20 cellular contexts compared by ENCODE assay signal in genomic region chr13:111025310-111025709, GRCh38.
A peak's percentile ranks its signal among the peaks of the same experiment; 100 is the strongest.
DNase-seq lines count a peak whose midpoint lies in the region; ATAC-seq, FAIRE-seq and TF ChIP-seq lines count a peak whose summit lies in the region.
"Had no signal": no experiment of that assay in that cellular context is flagged by ENCODE, and none has a peak within 500 bp of the region (broad histone marks: within the 10 kb centered on the region; RNA-seq: fewer than 3 reads in every experiment).

No MANE protein-coding gene starts in this region.

- H3K27me3 Mint-ChIP-seq in CD4-positive, alpha-beta memory T cell, result peaks cover 7 to 19% of the 10 kb centered on the region in 2 donors

- H4K20me1 ChIP-seq in HepG2 (ENCODE audit: insufficient read depth, low read length) (no peaks in the 10 kb centered on the region), IMR-90 (ENCODE audit: insufficient read depth, low read length) (no peaks in the 10 kb centered on the region), K562 (replicated peaks; ENCODE audit: control insufficient read depth, insufficient read depth, low read length) (no peaks in the 10 kb centered on the region)
- H4K20me1 ChIP-seq: BLaER1 had no signal

- H3K27ac ChIP-seq in HepG2 (ENCODE audit: extremely low read length, insufficient read depth, low read length) (no peak overlapping the region), right lobe of liver (no peak overlapping the region), IMR-90 (ENCODE audit: insufficient read depth, low read length) (no peak overlapping the region), K562 (ENCODE audit: extremely low read depth, low read depth, low read length) (no peak overlapping the region), small intestine (ENCODE audit: low read depth in 1 of 2, low read length in 1 of 2) (no peak overlapping the region)
- no peak overlapping the region for H3K27ac ChIP-seq in CD4-positive, alpha-beta memory T cell (ENCODE audit: low read depth, low read length)
- H3K27ac ChIP-seq: 22Rv1, BLaER1 had no signal

- 5% methylated on average over 1 of the region's 1 CpG for WGBS in HepG2 (ENCODE audit: low lambda C conversion rate)
- 69% methylated on average over 1 of the region's 1 CpG for WGBS in right lobe of liver (ENCODE audit: insufficient coverage, low coverage, low lambda C conversion rate, missing lambda C conversion rate)
- no CpG with 5 or more reads among the region's 1 CpG for WGBS in IMR-90 (ENCODE audit: extremely low coverage in 2 of 2, insufficient read length in 1 of 2), 2 experiments
- 21% methylated on average over 1 of the region's 1 CpG for WGBS in K562 (ENCODE audit: insufficient coverage, low coverage, missing lambda C conversion rate)
- 60 to 68% (median 60%) methylated on average over 1 of the region's 1 CpG for WGBS in small intestine, 3 donors
- 81 to 84% methylated on average over 1 of the region's 1 CpG for WGBS in lower leg skin, 2 donors

- H3K27me3 ChIP-seq in HepG2 (ENCODE audit: control insufficient read depth in 1 of 2, insufficient read depth in 2 of 2, low read length in 2 of 2) (peaks cover 6 to 24% of the 10 kb centered on the region in 2 experiments; a peak in 4 of 5 replicates), right lobe of liver (no peaks in the 10 kb centered on the region), IMR-90 (ENCODE audit: control insufficient read depth, insufficient read depth, low read length) (no peaks in the 10 kb centered on the region), K562 (ENCODE audit: control insufficient read depth in 2 of 2, insufficient read depth in 2 of 2, low read length in 2 of 2) (no peaks in the 10 kb centered on the region), small intestine (ENCODE audit: control insufficient read depth in 2 of 2, insufficient read depth in 2 of 2, low read length in 2 of 2) (no peaks in the 10 kb centered on the region)
- H3K27me3 ChIP-seq in CD4-positive, alpha-beta memory T cell (ENCODE audit: insufficient read depth, low read length), result no peaks in the 10 kb centered on the region
- H3K27me3 ChIP-seq: BLaER1 had no signal

- BruUV-seq in HepG2 (replicated peaks; lab: Mats Ljungman, UMichigan) (no TSS peak), IMR-90 (replicated peaks; lab: Mats Ljungman, UMichigan) (no TSS peak), K562 (replicated peaks; lab: Mats Ljungman, UMichigan) (no TSS peak)

- H3K14ac ChIP-seq in IMR-90 (replicated peaks; ENCODE audit: low read depth, low read length), result no peak overlapping the region

- H3K4me1 Mint-ChIP-seq in CD4-positive, alpha-beta memory T cell, result no peaks in the 10 kb centered on the region
- H3K4me1 Mint-ChIP-seq: CD14-positive monocyte had no signal

- H3K36me3 ChIP-seq in HepG2 (replicated peaks in 1 of 2; ENCODE audit: control insufficient read depth in 1 of 2, insufficient read depth in 2 of 2, low read length in 2 of 2), result no peaks in the 10 kb centered on the region
- H3K36me3 ChIP-seq in right lobe of liver, result no peaks in the 10 kb centered on the region
- H3K36me3 ChIP-seq in IMR-90 (ENCODE audit: control insufficient read depth, insufficient read depth, low read length), result no peaks in the 10 kb centered on the region
- no peaks in the 10 kb centered on the region for H3K36me3 ChIP-seq in K562 (ENCODE audit: control insufficient read depth, insufficient read depth, low read length)
- no peaks in the 10 kb centered on the region for H3K36me3 ChIP-seq in small intestine (ENCODE audit: control insufficient read depth in 2 of 2, insufficient read depth in 2 of 2, low read length in 2 of 2)
- H3K36me3 ChIP-seq in CD4-positive, alpha-beta memory T cell (ENCODE audit: insufficient read depth, low read length), result no peaks in the 10 kb centered on the region
- H3K36me3 ChIP-seq: BE2C, BLaER1 had no signal

- no peak for TF ChIP-seq RAD21 in HepG2 (CRISPR knock-in tag; IDR thresholded peaks at IDR 0.05)
- TF ChIP-seq RAD21 in IMR-90 (IDR thresholded peaks at IDR 0.05; ENCODE audit: low read length), result no peak
- TF ChIP-seq RAD21 in K562 (CRISPR knock-in tag; conservative IDR thresholded peaks at IDR 0.05 in 1 of 2, IDR thresholded peaks at IDR 0.05 in 1 of 2), result no peak

- no peak for ATAC-seq in HepG2
- ATAC-seq in right lobe of liver, result no peak
- ATAC-seq in IMR-90 (ENCODE audit: low read depth), result no peak
- no peak for ATAC-seq in K562
- ATAC-seq: CD8-positive, alpha-beta T cell had no signal

- H3K4me3 ChIP-seq in HepG2 (replicated peaks in 1 of 3; ENCODE audit: insufficient read depth in 1 of 3, low read depth in 2 of 3, low read length in 3 of 3), result no peak overlapping the region
- H3K4me3 ChIP-seq in right lobe of liver, result no peak overlapping the region
- no peak overlapping the region for H3K4me3 ChIP-seq in IMR-90 (ENCODE audit: insufficient read depth, low read depth, low read length)
- no peak overlapping the region for H3K4me3 ChIP-seq in K562
- H3K4me3 ChIP-seq in small intestine (ENCODE audit: low read depth in 1 of 2, low read length in 2 of 2), result no peak overlapping the region
- H3K4me3 ChIP-seq in CD4-positive, alpha-beta memory T cell (ENCODE audit: low read length in 2 of 2), result no peak overlapping the region
- no peak overlapping the region for H3K4me3 ChIP-seq in lower leg skin (ENCODE audit: low read depth, poor library complexity, severe bottlenecking)
- H3K4me3 ChIP-seq: BLaER1 had no signal

- no peak overlapping the region for H2BK15ac ChIP-seq in IMR-90 (ENCODE audit: low read depth, low read length)

- no peak overlapping the region for H4K5ac ChIP-seq in IMR-90 (ENCODE audit: low read depth, low read length)

- no peak overlapping the region for H3K27ac Mint-ChIP-seq in CD4-positive, alpha-beta memory T cell
- H3K27ac Mint-ChIP-seq: CD14-positive monocyte; CD4-positive, CD25-positive, alpha-beta regulatory T cell; CD8-positive, alpha-beta T cell had no signal

- POLR2A ChIA-PET in HepG2 (lab: Yijun Ruan, JAX) (no interaction called here), IMR-90 (lab: Charles Lee; ENCODE audit: unreplicated experiment) (no interaction called here), K562 (lab: Yijun Ruan, JAX) (no interaction called here)
- POLR2A ChIA-PET in CD4-positive, alpha-beta memory T cell (lab: Charles Lee; ENCODE audit: partially characterized antibody), result no interaction called here

- H2AFZ ChIP-seq in HepG2 (ENCODE audit: low read length) (no peak overlapping the region), IMR-90 (replicated peaks; ENCODE audit: low read length, poor library complexity) (no peak overlapping the region), K562 (ENCODE audit: low read depth, low read length) (no peak overlapping the region)

- dilution Hi-C loops in IMR-90 (cut with HindIII; ENCODE audit: low sequenced_read_pairs, unreplicated experiment), result no loop called here

- H3K79me1 ChIP-seq in IMR-90 (ENCODE audit: low read depth in 1 of 2, low read length in 2 of 2), result no peaks in the 10 kb centered on the region

- TF ChIP-seq EP300 in HepG2 (IDR thresholded peaks at IDR 0.05; ENCODE audit: low read depth in 2 of 2, low read length in 2 of 2), result no peak
- TF ChIP-seq EP300 in HepG2 (CRISPR knock-in tag; IDR thresholded peaks at IDR 0.05; ENCODE audit: borderline replicate concordance), result no peak
- no peak for TF ChIP-seq EP300 in K562 (IDR thresholded peaks at IDR 0.05; ENCODE audit: low read length)

- no peak overlapping the region for H4K91ac ChIP-seq in IMR-90 (ENCODE audit: insufficient read depth, low read depth, low read length)

- CTCF ChIA-PET in HepG2 (lab: Yijun Ruan, JAX; ENCODE audit: low intra/inter-chr PET ratio, low total read pairs) (no interaction called here), IMR-90 (lab: Yijun Ruan, JAX) (no interaction called here), K562 (lab: Yijun Ruan, JAX; ENCODE audit: low intra/inter-chr PET ratio) (no interaction called here)
- CTCF ChIA-PET in CD4-positive, alpha-beta memory T cell (lab: Charles Lee; ENCODE audit: partially characterized antibody), result no interaction called here

- no peaks in the 10 kb centered on the region for H3K36me3 Mint-ChIP-seq in CD4-positive, alpha-beta memory T cell
- H3K36me3 Mint-ChIP-seq: CD14-positive monocyte; CD4-positive, CD25-positive, alpha-beta regulatory T cell; CD8-positive, alpha-beta T cell had no signal

- H3K4me1 ChIP-seq in HepG2 (ENCODE audit: insufficient read depth, low read length) (no peaks in the 10 kb centered on the region), right lobe of liver (no peaks in the 10 kb centered on the region), IMR-90 (ENCODE audit: control insufficient read depth, insufficient read depth, low read length) (no peaks in the 10 kb centered on the region), K562 (replicated peaks in 1 of 2; ENCODE audit: control insufficient read depth in 2 of 2, insufficient read depth in 2 of 2, low read length in 2 of 2) (peaks cover 0 to 5% of the 10 kb centered on the region in 2 experiments; a peak in 1 of 5 replicates), small intestine (ENCODE audit: control insufficient read depth in 2 of 2, insufficient read depth in 1 of 2, low read depth in 1 of 2, low read length in 1 of 2) (no peaks in the 10 kb centered on the region)
- H3K4me1 ChIP-seq in CD4-positive, alpha-beta memory T cell (ENCODE audit: insufficient read depth, low read length), result no peaks in the 10 kb centered on the region
- H3K4me1 ChIP-seq: BE2C, BLaER1, Caco-2 had no signal

- H3K9me3 ChIP-seq in HepG2 (ENCODE audit: low read length), result peaks cover 22% of the 10 kb centered on the region
- peaks cover 0 to 6% (median 0%) of the 10 kb centered on the region in 4 donors for H3K9me3 ChIP-seq in right lobe of liver
- H3K9me3 ChIP-seq in IMR-90 (ENCODE audit: control insufficient read depth, insufficient read depth, low read length), result peaks cover 9% of the 10 kb centered on the region
- H3K9me3 ChIP-seq in K562 (replicated peaks; ENCODE audit: control insufficient read depth, insufficient read depth, low read depth, low read length), result 0 out of 2 replicates have a peak, but pooled peaks cover 4% of the 10 kb centered on the region
- H3K9me3 ChIP-seq in small intestine (ENCODE audit: control insufficient read depth, low read depth), result no peaks in the 10 kb centered on the region
- H3K9me3 ChIP-seq in CD4-positive, alpha-beta memory T cell (ENCODE audit: control insufficient read depth in 1 of 2, low read length in 2 of 2), result peaks cover 0 to 7% of the 10 kb centered on the region in 2 donors
- H3K9me3 ChIP-seq: BE2C had no signal

- intact Hi-C loops in HepG2 (cut with micrococcal nuclease; ENCODE audit: unreplicated experiment), result no loop called here
- intact Hi-C loops in right lobe of liver (cut with DNase I), result no loop called here
- intact Hi-C loops in IMR-90 (cut with micrococcal nuclease), result no loop called here
- intact Hi-C loops in K562 (cut with micrococcal nuclease), result no loop called here
- intact Hi-C loops in CD4-positive, alpha-beta memory T cell (cut with micrococcal nuclease), result no loop called here
- intact Hi-C loops in lower leg skin (cut with DNase I; ENCODE audit: low total_unique reads), result no loop called here

- H3K9me1 ChIP-seq in IMR-90 (ENCODE audit: insufficient read depth, low read length), result no peaks in the 10 kb centered on the region
- no peaks in the 10 kb centered on the region for H3K9me1 ChIP-seq in K562 (ENCODE audit: control insufficient read depth, insufficient read depth, low read length)

- H3K9ac ChIP-seq in HepG2 (ENCODE audit: insufficient read depth, low read depth, low read length), result no peak overlapping the region
- no peak overlapping the region for H3K9ac ChIP-seq in IMR-90 (ENCODE audit: low read depth, low read length)
- no peak overlapping the region for H3K9ac ChIP-seq in K562 (ENCODE audit: insufficient read depth in 1 of 2, low read depth in 2 of 2, low read length in 2 of 2)
- H3K9ac ChIP-seq: BLaER1 had no signal

- no peak for DNase-seq in HepG2 (ENCODE audit: low spot score)
- no peak for DNase-seq in right lobe of liver
- DNase-seq in IMR-90, result no peak
- DNase-seq in K562 (ENCODE audit: extremely low read depth in 1 of 4, low spot score in 3 of 4), result no peak
- no peak for DNase-seq in small intestine
- no peak for DNase-seq in NCI-H1930 (lab: John Stamatoyannopoulos, UW)
- DNase-seq in CD4-positive, alpha-beta memory T cell, result no peak
- DNase-seq in lower leg skin (ENCODE audit: low spot score in 2 of 2), result no peak
- DNase-seq: ACHN; BE2C; C1 segment of cervical spinal cord; Caco-2; Calu3; CD4-positive, CD25-positive, alpha-beta regulatory T cell; CD8-positive, alpha-beta T cell; DMS79 treated with DMSO at 0.1 percent for 48 hours; GF-D8 had no signal

- H3K9me3 Mint-ChIP-seq in CD4-positive, alpha-beta memory T cell, result peaks cover 3 to 28% (median 19%) of the 10 kb centered on the region in 8 donors

- H3K56ac ChIP-seq in IMR-90 (ENCODE audit: extremely low read depth, insufficient read depth, low read length), result no peak overlapping the region

- H2BK20ac ChIP-seq in IMR-90 (ENCODE audit: low read depth, low read length), result no peak overlapping the region

- no peak overlapping the region for H2AK9ac ChIP-seq in IMR-90 (replicated peaks; ENCODE audit: low read depth, low read length, poor library complexity)

- no peak overlapping the region for H3K4me3 Mint-ChIP-seq in CD4-positive, alpha-beta memory T cell
- H3K4me3 Mint-ChIP-seq: CD14-positive monocyte; CD4-positive, CD25-positive, alpha-beta regulatory T cell; CD8-positive, alpha-beta T cell had no signal

- in situ Hi-C loops in HepG2 (cut with HindIII; ENCODE audit: extremely low pct_ligation_motif_present, low pct_unique_long_range_greater_than_20kb) (no loop called here), IMR-90 (cut with MboI; ENCODE audit: low sequenced_read_pairs) (no loop called here), K562 (cut with MboI) (no loop called here)

- H3K79me2 ChIP-seq in HepG2 (ENCODE audit: insufficient read depth, low read length) (no peaks in the 10 kb centered on the region), K562 (ENCODE audit: control insufficient read depth, insufficient read depth, low read length) (no peaks in the 10 kb centered on the region)

- H3K18ac ChIP-seq in IMR-90 (ENCODE audit: low read depth, low read length), result no peak overlapping the region

- TF ChIP-seq CTCF in HepG2 (CRISPR knock-in tag; IDR thresholded peaks at IDR 0.05), result no peak
- no peak for TF ChIP-seq CTCF in right lobe of liver (IDR thresholded peaks at IDR 0.05)
- TF ChIP-seq CTCF in IMR-90 (conservative IDR thresholded peaks at IDR 0.05; ENCODE audit: low read depth, low read length), result no peak
- no peak for TF ChIP-seq CTCF in K562 (IDR thresholded peaks at IDR 0.05 in 2 of 3, conservative IDR thresholded peaks at IDR 0.05 in 1 of 3; ENCODE audit: insufficient read depth in 2 of 3, low read depth in 1 of 3, low read length in 3 of 3)
- TF ChIP-seq CTCF in lower leg skin (IDR thresholded peaks at IDR 0.05), result no peak

- H2BK5ac ChIP-seq in IMR-90 (ENCODE audit: low read depth, low read length, poor library complexity, severe bottlenecking), result no peak overlapping the region

- no peak overlapping the region for H3K23ac ChIP-seq in IMR-90 (ENCODE audit: low read depth, low read length)

- H2BK120ac ChIP-seq in IMR-90 (ENCODE audit: low read depth, low read length), result no peak overlapping the region

- TF ChIP-seq POLR2A in HepG2 (IDR thresholded peaks at IDR 0.05; ENCODE audit: insufficient read depth in 1 of 2, low read depth in 2 of 2, low read length in 2 of 2), result no peak
- TF ChIP-seq POLR2A in right lobe of liver (IDR thresholded peaks at IDR 0.05), result no peak
- TF ChIP-seq POLR2A in IMR-90 (IDR thresholded peaks at IDR 0.05; ENCODE audit: low read depth, low read length), result no peak
- no peak for TF ChIP-seq POLR2A in K562 (conservative IDR thresholded peaks at IDR 0.05)
- TF ChIP-seq POLR2A in lower leg skin (IDR thresholded peaks at IDR 0.05), result no peak

- H4K8ac ChIP-seq in IMR-90 (ENCODE audit: low read depth in 2 of 2, low read length in 2 of 2), result no peak overlapping the region

- H3K4ac ChIP-seq in IMR-90 (ENCODE audit: low read depth, low read length), result no peak overlapping the region

- no peak overlapping the region for H3K4me2 ChIP-seq in HepG2 (ENCODE audit: low read depth, low read length)
- no peak overlapping the region for H3K4me2 ChIP-seq in IMR-90 (ENCODE audit: low read depth, low read length)
- H3K4me2 ChIP-seq in K562 (ENCODE audit: insufficient read depth, low read length), result no peak overlapping the region
- H3K4me2 ChIP-seq: BLaER1 had no signal

- no peak overlapping the region for H2AK5ac ChIP-seq in IMR-90 (ENCODE audit: low read depth, low read length)

- FAIRE-seq in HepG2 (lab: Jason Lieb, UNC) (no peak), K562 (lab: Jason Lieb, UNC) (no peak), small intestine (lab: Jason Lieb, UNC) (peak; percentile 81)

Comparison
In these comparisons a context has a peak if more than half of its experiments do, and no peak if none do; other contexts are left out.
1. Of the 241 proteins assayed by ChIP-seq in both HepG2 and K562: peak only in HepG2: none; only in K562: MAFG; in both: MAFF and MAFK; in neither: 238.